ENCODE assay signal across 2 cellular contexts in the genomic region with DNA sequence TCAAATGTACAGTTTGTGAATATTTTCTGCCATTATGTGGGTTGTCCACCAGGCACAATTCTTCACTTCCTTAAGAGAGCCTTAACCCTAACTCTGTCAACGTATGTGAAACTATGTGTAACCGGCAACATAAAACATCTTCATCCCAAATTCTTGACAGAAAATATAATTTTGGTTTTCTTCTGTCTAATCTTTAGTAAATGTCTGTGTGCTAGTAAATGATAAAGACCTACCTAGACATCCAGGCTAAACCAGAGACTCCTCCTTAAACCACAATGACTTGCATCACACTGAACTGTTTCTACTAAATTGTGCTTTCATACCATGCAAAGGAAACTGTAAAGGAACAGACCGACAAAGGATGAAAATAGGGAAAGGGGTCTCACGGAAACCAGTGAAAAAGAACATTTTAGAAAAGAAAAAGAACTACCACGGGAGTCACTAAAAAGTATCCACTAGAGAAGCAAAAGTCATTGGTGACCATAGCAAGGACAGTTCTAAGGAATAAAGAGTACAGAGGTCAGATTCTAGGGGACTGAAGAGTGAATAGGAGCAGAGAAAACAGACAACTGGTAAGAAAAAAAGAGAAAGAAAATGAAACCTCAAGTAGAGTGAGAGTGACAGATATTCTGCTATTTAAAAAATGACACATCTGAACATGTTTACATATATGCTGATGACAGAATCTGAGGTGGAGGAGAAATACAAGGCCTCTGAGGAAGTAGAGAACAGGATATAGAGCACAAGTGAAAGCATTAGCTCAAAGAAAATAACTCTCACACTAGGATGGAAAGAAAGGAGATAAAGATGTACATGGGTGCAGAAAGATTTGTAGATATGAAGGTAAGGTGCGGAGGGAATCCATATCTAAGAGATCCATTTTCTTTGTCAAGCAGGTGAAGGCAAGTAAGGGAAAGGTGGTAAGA.
TF ChIP-seq lines count a peak whose summit lies in the region.

No MANE protein-coding gene starts in this region.

TF ChIP-seq in IMR-90, 13 proteins besides CTCF, POLR2A, EP300 and RAD21:
- no peak for TF ChIP-seq BHLHE40 (IDR thresholded peaks at IDR 0.05; ENCODE audit: low read depth, low read length)
- TF ChIP-seq CEBPB (IDR thresholded peaks at IDR 0.05; ENCODE audit: low read depth, low read length) = peak; percentile 57
- TF ChIP-seq, protein P1, sequence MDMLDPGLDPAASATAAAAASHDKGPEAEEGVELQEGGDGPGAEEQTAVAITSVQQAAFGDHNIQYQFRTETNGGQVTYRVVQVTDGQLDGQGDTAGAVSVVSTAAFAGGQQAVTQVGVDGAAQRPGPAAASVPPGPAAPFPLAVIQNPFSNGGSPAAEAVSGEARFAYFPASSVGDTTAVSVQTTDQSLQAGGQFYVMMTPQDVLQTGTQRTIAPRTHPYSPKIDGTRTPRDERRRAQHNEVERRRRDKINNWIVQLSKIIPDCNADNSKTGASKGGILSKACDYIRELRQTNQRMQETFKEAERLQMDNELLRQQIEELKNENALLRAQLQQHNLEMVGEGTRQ (IDR thresholded peaks at IDR 0.05; ENCODE audit: low read depth, low read length) = no peak
- no peak for TF ChIP-seq RCOR1 (IDR thresholded peaks at IDR 0.05; ENCODE audit: insufficient replicate concordance, low read length)
- no peak for TF ChIP-seq MXI1 (IDR thresholded peaks at IDR 0.05; ENCODE audit: borderline replicate concordance, low read depth, low read length)
- TF ChIP-seq NFE2L2 (IDR thresholded peaks at IDR 0.05; ENCODE audit: low read depth, low read length) = no peak
TF ChIP-seq in IMR-90: peak in this region for 1.

TF ChIP-seq in K562, 482 proteins besides CTCF, POLR2A, EP300 and RAD21 (continues in another document):
- TF ChIP-seq STAT5A (IDR thresholded peaks at IDR 0.05; ENCODE audit: borderline replicate concordance, low read length) (peak; percentile 91), SOX6 (IDR thresholded peaks at IDR 0.05) (peak; percentile 90), ZNF146 (CRISPR knock-in tag; IDR thresholded peaks at IDR 0.05; ENCODE audit: unreplicated experiment) (no peak), SMAD2 (IDR thresholded peaks at IDR 0.05; ENCODE audit: low read depth, low read length) (no peak), PBX2 (CRISPR knock-in tag; IDR thresholded peaks at IDR 0.05; ENCODE audit: low read depth) (no peak), PBX2 (tag; conservative IDR thresholded peaks at IDR 0.05; ENCODE audit: low read depth) (peak; percentile 93), POLR2B (IDR thresholded peaks at IDR 0.05; ENCODE audit: low read depth, partially characterized antibody) (peak; percentile 40), ZNF511 (CRISPR knock-in tag; IDR thresholded peaks at IDR 0.05) (no peak), ZNF41 (CRISPR knock-in tag; conservative IDR thresholded peaks at IDR 0.05) (0 out of 2 replicates have a peak, but pooled peaks have one; percentile 19), ZNF212 (CRISPR knock-in tag; IDR thresholded peaks at IDR 0.05) (no peak), ZNF239 (CRISPR knock-in tag; IDR thresholded peaks at IDR 0.05) (peak; percentile 21; the same call in 1 of the 2 replicates), SREBF2 (CRISPR knock-in tag; IDR thresholded peaks at IDR 0.05) (no peak), KDM4B (IDR thresholded peaks at IDR 0.05; ENCODE audit: borderline replicate concordance in 2 of 2, low read depth in 1 of 2) (no peak), ESRRA (IDR thresholded peaks at IDR 0.05; ENCODE audit: borderline replicate concordance, low read depth) (peak; percentile 96; the same call in 1 of the 2 replicates), SRF (CRISPR knock-in tag; IDR thresholded peaks at IDR 0.05) (no peak), FOXJ2 (tag; IDR thresholded peaks at IDR 0.05) (no peak), CAMTA2 (CRISPR knock-in tag; conservative IDR thresholded peaks at IDR 0.05) (no peak), PCBP2 (IDR thresholded peaks at IDR 0.05; ENCODE audit: low read depth, low read length, poor library complexity, severe bottlenecking) (no peak), ZNF175 (CRISPR knock-in tag; IDR thresholded peaks at IDR 0.05; ENCODE audit: low read depth) (no peak; the same call in 1 of the 2 replicates), PTRF (tag; IDR thresholded peaks at IDR 0.05) (no peak), MEF2D (tag; conservative IDR thresholded peaks at IDR 0.05; ENCODE audit: low read depth) (0 out of 2 replicates have a peak, but pooled peaks have one; percentile 54), ZNF431 (CRISPR knock-in tag; IDR thresholded peaks at IDR 0.05) (no peak), ZSCAN29 (IDR thresholded peaks at IDR 0.05) (peak; percentile 35; the same call in 1 of the 2 replicates), SMARCC2 (IDR thresholded peaks at IDR 0.05; ENCODE audit: low read depth) (peak; percentile 98), DMBX1 (CRISPR knock-in tag; IDR thresholded peaks at IDR 0.05; ENCODE audit: borderline replicate concordance) (no peak; the same call in 1 of the 2 replicates), KHSRP (IDR thresholded peaks at IDR 0.05) (peak; percentile 53; the same call in 1 of the 2 replicates), KLF16 (IDR thresholded peaks at IDR 0.05) (peak; percentile 93), PREB (CRISPR knock-in tag; IDR thresholded peaks at IDR 0.05) (no peak), CBX8 (IDR thresholded peaks at IDR 0.05; ENCODE audit: borderline replicate concordance, extremely low read depth, low read depth, low read length, poor library complexity, severe bottlenecking) (no peak), ZNF197 (CRISPR knock-in tag; IDR thresholded peaks at IDR 0.05; ENCODE audit: low read depth) (peak; percentile 74; the same call in 1 of the 2 replicates), ZNF24 (IDR thresholded peaks at IDR 0.05) (no peak), NFRKB (IDR thresholded peaks at IDR 0.05; ENCODE audit: low read depth) (no peak; the same call in 1 of the 2 replicates), ZBTB17 (CRISPR knock-in tag; IDR thresholded peaks at IDR 0.05) (peak; percentile 53; the same call in 1 of the 2 replicates), CBX1 (IDR thresholded peaks at IDR 0.05; ENCODE audit: low read depth) (no peak), ID3 (CRISPR knock-in tag; IDR thresholded peaks at IDR 0.05) (no peak), ID3 (tag; IDR thresholded peaks at IDR 0.05) (no peak), TFAM (CRISPR knock-in tag; conservative IDR thresholded peaks at IDR 0.05) (no peak), ZNF57 (CRISPR knock-in tag; IDR thresholded peaks at IDR 0.05) (no peak), SP1 (CRISPR knock-in tag; IDR thresholded peaks at IDR 0.05) (peak; percentile 47; the same call in 1 of the 2 replicates), RBM14 (IDR thresholded peaks at IDR 0.05; ENCODE audit: borderline replicate concordance, insufficient read depth, low read depth, low read length) (no peak), E2F3 (CRISPR knock-in tag; IDR thresholded peaks at IDR 0.05) (no peak), CXXC5 (CRISPR knock-in tag; IDR thresholded peaks at IDR 0.05) (peak; percentile 47; the same call in 1 of the 2 replicates)
- TF ChIP-seq, protein P2, sequence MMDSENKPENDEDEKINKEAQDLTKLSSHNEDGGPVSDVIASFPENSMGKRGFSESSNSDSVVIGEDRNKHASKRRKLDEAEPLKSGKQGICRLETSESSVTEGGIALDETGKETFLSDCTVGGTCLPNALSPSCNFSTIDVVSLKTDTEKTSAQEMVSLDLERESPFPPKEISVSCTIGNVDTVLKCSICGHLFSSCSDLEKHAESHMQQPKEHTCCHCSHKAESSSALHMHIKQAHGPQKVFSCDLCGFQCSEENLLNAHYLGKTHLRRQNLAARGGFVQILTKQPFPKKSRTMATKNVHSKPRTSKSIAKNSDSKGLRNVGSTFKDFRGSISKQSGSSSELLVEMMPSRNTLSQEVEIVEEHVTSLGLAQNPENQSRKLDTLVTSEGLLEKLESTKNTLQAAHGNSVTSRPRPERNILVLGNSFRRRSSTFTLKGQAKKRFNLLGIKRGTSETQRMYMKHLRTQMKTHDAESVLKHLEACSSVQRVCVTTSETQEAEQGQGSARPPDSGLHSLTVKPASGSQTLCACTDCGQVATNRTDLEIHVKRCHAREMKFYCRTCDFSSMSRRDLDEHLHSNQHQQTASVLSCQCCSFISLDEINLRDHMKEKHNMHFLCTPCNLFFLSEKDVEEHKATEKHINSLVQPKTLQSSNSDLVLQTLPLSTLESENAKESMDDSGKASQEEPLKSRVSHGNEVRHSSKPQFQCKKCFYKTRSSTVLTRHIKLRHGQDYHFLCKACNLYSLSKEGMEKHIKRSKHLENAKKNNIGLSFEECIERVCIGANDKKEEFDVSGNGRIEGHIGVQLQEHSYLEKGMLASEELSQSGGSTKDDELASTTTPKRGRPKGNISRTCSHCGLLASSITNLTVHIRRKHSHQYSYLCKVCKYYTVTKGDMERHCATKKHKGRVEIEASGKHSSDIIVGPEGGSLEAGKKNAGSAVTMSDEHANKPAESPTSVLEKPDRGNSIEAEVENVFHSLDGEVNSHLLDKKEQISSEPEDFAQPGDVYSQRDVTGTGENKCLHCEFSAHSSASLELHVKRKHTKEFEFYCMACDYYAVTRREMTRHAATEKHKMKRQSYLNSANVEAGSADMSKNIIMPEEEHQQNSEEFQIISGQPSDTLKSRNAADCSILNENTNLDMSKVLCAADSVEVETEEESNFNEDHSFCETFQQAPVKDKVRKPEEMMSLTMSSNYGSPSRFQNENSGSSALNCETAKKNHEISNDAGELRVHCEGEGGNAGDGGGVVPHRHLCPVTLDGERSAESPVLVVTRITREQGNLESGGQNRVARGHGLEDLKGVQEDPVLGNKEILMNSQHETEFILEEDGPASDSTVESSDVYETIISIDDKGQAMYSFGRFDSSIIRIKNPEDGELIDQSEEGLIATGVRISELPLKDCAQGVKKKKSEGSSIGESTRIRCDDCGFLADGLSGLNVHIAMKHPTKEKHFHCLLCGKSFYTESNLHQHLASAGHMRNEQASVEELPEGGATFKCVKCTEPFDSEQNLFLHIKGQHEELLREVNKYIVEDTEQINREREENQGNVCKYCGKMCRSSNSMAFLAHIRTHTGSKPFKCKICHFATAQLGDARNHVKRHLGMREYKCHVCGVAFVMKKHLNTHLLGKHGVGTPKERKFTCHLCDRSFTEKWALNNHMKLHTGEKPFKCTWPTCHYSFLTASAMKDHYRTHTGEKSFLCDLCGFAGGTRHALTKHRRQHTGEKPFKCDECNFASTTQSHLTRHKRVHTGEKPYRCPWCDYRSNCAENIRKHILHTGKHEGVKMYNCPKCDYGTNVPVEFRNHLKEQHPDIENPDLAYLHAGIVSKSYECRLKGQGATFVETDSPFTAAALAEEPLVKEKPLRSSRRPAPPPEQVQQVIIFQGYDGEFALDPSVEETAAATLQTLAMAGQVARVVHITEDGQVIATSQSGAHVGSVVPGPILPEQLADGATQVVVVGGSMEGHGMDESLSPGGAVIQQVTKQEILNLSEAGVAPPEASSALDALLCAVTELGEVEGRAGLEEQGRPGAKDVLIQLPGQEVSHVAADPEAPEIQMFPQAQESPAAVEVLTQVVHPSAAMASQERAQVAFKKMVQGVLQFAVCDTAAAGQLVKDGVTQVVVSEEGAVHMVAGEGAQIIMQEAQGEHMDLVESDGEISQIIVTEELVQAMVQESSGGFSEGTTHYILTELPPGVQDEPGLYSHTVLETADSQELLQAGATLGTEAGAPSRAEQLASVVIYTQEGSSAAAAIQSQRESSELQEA (IDR thresholded peaks at IDR 0.05; ENCODE audit: low read depth) = no peak
- TF ChIP-seq, protein P3, sequence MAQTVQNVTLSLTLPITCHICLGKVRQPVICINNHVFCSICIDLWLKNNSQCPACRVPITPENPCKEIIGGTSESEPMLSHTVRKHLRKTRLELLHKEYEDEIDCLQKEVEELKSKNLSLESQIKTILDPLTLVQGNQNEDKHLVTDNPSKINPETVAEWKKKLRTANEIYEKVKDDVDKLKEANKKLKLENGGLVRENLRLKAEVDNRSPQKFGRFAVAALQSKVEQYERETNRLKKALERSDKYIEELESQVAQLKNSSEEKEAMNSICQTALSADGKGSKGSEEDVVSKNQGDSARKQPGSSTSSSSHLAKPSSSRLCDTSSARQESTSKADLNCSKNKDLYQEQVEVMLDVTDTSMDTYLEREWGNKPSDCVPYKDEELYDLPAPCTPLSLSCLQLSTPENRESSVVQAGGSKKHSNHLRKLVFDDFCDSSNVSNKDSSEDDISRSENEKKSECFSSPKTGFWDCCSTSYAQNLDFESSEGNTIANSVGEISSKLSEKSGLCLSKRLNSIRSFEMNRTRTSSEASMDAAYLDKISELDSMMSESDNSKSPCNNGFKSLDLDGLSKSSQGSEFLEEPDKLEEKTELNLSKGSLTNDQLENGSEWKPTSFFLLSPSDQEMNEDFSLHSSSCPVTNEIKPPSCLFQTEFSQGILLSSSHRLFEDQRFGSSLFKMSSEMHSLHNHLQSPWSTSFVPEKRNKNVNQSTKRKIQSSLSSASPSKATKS (CRISPR knock-in tag; IDR thresholded peaks at IDR 0.05) = no peak
- TF ChIP-seq, protein P4, sequence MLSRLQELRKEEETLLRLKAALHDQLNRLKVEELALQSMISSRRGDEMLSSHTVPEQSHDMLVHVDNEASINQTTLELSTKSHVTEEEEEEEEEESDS (CRISPR knock-in tag; IDR thresholded peaks at IDR 0.05) = no peak
